1 cellular context compared by ENCODE assay signal in the genomic region with DNA sequence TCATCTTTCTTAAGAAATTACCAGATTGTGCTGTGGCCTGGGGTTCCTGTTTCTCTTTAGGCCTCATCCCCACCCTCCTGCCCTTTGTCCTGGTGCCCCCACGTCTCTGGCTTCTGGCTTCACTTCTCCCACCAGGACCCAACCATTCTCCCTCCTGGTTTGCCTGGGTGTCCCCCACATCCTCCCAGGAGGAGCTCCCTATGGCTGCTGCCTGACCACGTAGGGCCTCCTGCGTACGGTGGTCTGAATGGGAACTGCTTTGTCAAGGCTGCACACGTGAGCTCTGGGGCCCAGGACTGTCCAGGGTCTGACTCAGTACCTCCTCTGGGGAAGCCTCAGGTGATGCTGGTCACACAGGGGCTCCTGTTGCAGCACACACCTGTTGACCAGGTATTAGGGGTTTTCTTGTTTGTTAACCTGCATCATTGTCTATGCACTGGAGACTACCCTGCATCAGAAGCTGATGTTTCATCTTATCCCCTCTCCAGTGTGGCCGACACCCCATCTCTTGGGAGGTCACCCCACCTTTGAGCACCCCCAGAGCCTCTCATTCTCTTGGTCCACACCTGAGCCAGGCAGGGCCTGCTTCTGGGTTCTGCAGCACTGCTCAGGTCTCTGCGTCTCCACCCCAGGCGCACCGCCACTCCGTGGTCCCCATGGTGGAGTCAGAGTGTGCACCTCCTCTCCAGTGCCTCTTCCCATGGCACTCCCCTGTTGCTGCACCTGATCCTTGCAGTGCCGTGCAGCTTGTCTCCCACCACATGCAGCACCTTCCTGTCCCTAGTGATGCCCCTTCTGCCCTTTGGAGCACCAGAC.
TF ChIP-seq lines count a peak whose summit lies in the region.

No MANE protein-coding gene starts in this region.

TF ChIP-seq in HEK293, 187 proteins besides CTCF, POLR2A, EP300 and RAD21 (continued from another document):
- TF ChIP-seq, protein P1, sequence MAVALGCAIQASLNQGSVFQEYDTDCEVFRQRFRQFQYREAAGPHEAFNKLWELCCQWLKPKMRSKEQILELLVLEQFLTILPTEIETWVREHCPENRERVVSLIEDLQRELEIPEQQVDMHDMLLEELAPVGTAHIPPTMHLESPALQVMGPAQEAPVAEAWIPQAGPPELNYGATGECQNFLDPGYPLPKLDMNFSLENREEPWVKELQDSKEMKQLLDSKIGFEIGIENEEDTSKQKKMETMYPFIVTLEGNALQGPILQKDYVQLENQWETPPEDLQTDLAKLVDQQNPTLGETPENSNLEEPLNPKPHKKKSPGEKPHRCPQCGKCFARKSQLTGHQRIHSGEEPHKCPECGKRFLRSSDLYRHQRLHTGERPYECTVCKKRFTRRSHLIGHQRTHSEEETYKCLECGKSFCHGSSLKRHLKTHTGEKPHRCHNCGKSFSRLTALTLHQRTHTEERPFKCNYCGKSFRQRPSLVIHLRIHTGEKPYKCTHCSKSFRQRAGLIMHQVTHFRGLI (tag by site-specific recombination; IDR thresholded peaks at IDR 0.05) = no peak
